Comparison of ENCODE assay signal across 22 cellular contexts in genomic region chrX:132508834-132509233, GRCh38.
"Had no signal": no experiment of that assay in that cellular context is flagged by ENCODE, and none has a peak within 500 bp of the region (broad histone marks: within the 10 kb centered on the region; RNA-seq: fewer than 3 reads in every experiment).

No MANE protein-coding gene starts in this region.

- ATAC-seq: effector memory CD8-positive, alpha-beta T cell; gastroesophageal sphincter; lower lobe of right lung; natural killer cell treated with Interleukin-12 subunit alpha and Interleukin-12 subunit beta and Interleukin-15 and Interleukin-18, amount 100 ng/mL, for 72 hours had no signal

- H3K4me1 ChIP-seq: esophagus muscularis mucosa, gastroesophageal sphincter, left ventricle myocardium inferior, lower lobe of right lung, neural progenitor cell, right atrium auricular region, sigmoid colon, transverse colon had no signal

- H3K4me2 ChIP-seq: neural progenitor cell had no signal

- DNase-seq: effector memory CD8-positive, alpha-beta T cell; foreskin fibroblast; glutamatergic neuron; islet precursor cell; left ventricle myocardium inferior; lower lobe of right lung; nucleus accumbens; ovary; sigmoid colon; stimulated activated CD4-positive, alpha-beta T cell treated with anti-CD3 and anti-CD28 coated beads, Interleukin-12 subunit alpha, Interleukin-12 subunit beta, amount 100 ng/mL, for 4 hours; stimulated activated naive CD4-positive, alpha-beta T cell; stomach; substantia nigra; transverse colon had no signal

- H3K9me3 ChIP-seq: esophagus muscularis mucosa, gastroesophageal sphincter, left ventricle myocardium inferior, lower lobe of right lung, ovary, right atrium auricular region, sigmoid colon, stomach, thoracic aorta, transverse colon had no signal

- H3K27ac ChIP-seq: epithelial cell of prostate, esophagus muscularis mucosa, gastroesophageal sphincter, left ventricle myocardium inferior, lower lobe of right lung, neural progenitor cell, ovary, right atrium auricular region, sigmoid colon, skin epidermis, stomach, thoracic aorta, transverse colon had no signal

- H3K4me3 ChIP-seq: esophagus muscularis mucosa, gastroesophageal sphincter, left ventricle myocardium inferior, lower lobe of right lung, neural progenitor cell, ovary, right atrium auricular region, sigmoid colon, skin epidermis, stomach, thoracic aorta, transverse colon had no signal
